ENCODE assay signal across 8 cellular contexts in the genomic region with DNA sequence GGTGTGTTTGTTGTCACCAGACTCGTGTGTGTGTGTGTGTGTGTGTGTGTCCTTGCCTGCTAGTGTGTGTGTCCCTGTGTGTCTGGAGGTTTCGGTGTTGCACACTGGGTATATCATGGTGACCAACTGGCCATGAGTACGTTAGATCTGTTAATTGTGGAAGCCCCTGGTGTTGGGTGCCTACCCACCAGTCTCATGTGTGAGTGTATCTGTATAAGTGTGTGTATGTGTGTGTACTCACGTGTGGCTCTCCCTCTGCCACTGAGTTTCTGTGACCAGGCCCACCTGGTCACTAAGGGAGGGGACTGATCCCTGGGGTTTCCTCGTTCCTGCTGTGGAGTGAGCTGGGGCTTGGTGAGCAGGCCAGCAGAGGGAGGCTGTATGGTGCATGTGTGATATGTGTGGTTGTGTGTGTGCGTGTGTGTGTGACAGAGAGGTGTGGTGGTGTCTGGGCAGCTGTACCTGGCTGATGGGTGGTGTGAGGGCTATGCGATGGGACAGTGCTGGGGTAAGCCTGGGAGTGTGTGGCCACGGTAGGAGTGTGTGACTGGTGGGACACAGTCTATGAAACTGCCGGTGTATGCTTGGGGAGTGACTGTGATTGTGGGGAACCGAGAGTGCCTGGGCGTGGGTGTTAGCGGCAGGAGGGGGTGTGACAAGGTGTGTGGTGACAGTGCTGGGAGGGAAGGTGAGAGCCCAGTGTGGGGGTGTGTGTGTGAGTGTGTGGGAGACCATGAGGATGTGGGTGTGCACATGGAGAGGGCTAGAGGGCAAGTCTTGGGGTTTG. TPM values are rescaled to one million over a fixed set of nuclear protein-coding genes. Genes with fewer than 3 reads are reported as not detected.
A peak's percentile ranks its signal among the peaks of the same experiment; 100 is the strongest.
DNase-seq lines count a peak whose midpoint lies in the region; ATAC-seq and TF ChIP-seq lines count a peak whose summit lies in the region.

No MANE protein-coding gene starts in this region.

- H3K36me3 ChIP-seq in BJ (ENCODE audit: control insufficient read depth, insufficient read depth, low read length), result peaks cover 2% of the 10 kb centered on the region
- H3K36me3 ChIP-seq in GM23338 (ENCODE audit: insufficient read depth), result no peaks in the 10 kb centered on the region
- H3K36me3 ChIP-seq in ectodermal cell (ENCODE audit: control insufficient read depth, insufficient read depth, low read length), result no peaks in the 10 kb centered on the region
- no peaks in the 10 kb centered on the region for H3K36me3 ChIP-seq in prostate gland

- ATAC-seq in GM23338 (no peak), HG03520 (IDR thresholded peaks at IDR 0.05; ENCODE audit: unreplicated experiment) (no peak)
- ATAC-seq in activated CD4-positive, CD25-positive, alpha-beta regulatory T cell treated with anti-CD3 and anti-CD28 coated beads, Interleukin-2, amount 50 U/mL, for 24 hours, result peak; percentile 31 to 37

- peaks cover 37% of the 10 kb centered on the region for H3K4me1 Mint-ChIP-seq in GM23338

- no peaks in the 10 kb centered on the region for H3K9me3 ChIP-seq in ectodermal cell (ENCODE audit: control insufficient read depth, low read length)
- no peaks in the 10 kb centered on the region for H3K9me3 ChIP-seq in prostate gland

- no peak overlapping the region for H3K27ac ChIP-seq in GM23338 (ENCODE audit: low read depth)
- H3K27ac ChIP-seq in ectodermal cell (ENCODE audit: insufficient read depth, low read depth, low read length, poor library complexity, severe bottlenecking), result peak overlapping the region; percentile 23
- peak overlapping the region; percentile 92 to 95 for H3K27ac ChIP-seq in prostate gland

- H3K36me3 Mint-ChIP-seq in GM23338 (ENCODE audit: low read depth), result no peaks in the 10 kb centered on the region; the same call in 2 of the 3 replicates

- peak overlapping the region; percentile 94 for H3K4me3 ChIP-seq in BJ (ENCODE audit: low read depth, low read length)
- peak overlapping the region; percentile 84; the same call in 1 of the 2 replicates for H3K4me3 ChIP-seq in GM23338
- H3K4me3 ChIP-seq in ectodermal cell (ENCODE audit: insufficient read depth, low read depth, low read length), result no peak overlapping the region
- peak overlapping the region; percentile 97 to 99 for H3K4me3 ChIP-seq in prostate gland

- no peak overlapping the region for H3K27ac Mint-ChIP-seq in GM23338

- H3K4me3 Mint-ChIP-seq in GM23338, result peak overlapping the region; percentile 88

- intact Hi-C loops in prostate gland (cut with DNase I), result no loop called here

- TF ChIP-seq CTCF in BJ (IDR thresholded peaks at IDR 0.05; ENCODE audit: insufficient read depth, low read depth, low read length), result no peak
- TF ChIP-seq CTCF in GM23338 (conservative IDR thresholded peaks at IDR 0.05; ENCODE audit: low read depth in 2 of 2), result no peak
- TF ChIP-seq CTCF in prostate gland (IDR thresholded peaks at IDR 0.05), result no peak

- DNase-seq in BJ (ENCODE audit: low read depth) (no peak), GM23338 (ENCODE audit: low spot score) (no peak), prostate gland (ENCODE audit: low spot score) (peak; percentile 31), NCI-H345 treated with DMSO at 0.1 percent for 48 hours (lab: John Stamatoyannopoulos, UW; ENCODE audit: unreplicated experiment) (no peak), COR-L47 (lab: John Stamatoyannopoulos, UW) (no peak)

- H3K4me2 ChIP-seq in GM23338, result peak overlapping the region; percentile 89; the same call in 1 of the 2 replicates

- no peaks in the 10 kb centered on the region for H3K9me2 ChIP-seq in GM23338 (ENCODE audit: insufficient read depth)

- no peaks in the 10 kb centered on the region for H3K27me3 ChIP-seq in BJ (ENCODE audit: control insufficient read depth, insufficient read depth, low read length)
- peaks cover 10% of the 10 kb centered on the region; the same call in 1 of the 2 replicates for H3K27me3 ChIP-seq in GM23338 (ENCODE audit: insufficient read depth)
- H3K27me3 ChIP-seq in ectodermal cell (ENCODE audit: control insufficient read depth, insufficient read depth, low read length, poor library complexity, severe bottlenecking), result peaks cover 18% of the 10 kb centered on the region
- no peaks in the 10 kb centered on the region for H3K27me3 ChIP-seq in prostate gland (replicated peaks; ENCODE audit: insufficient read depth)

- peaks cover 3% of the 10 kb centered on the region; the same call in 1 of the 3 replicates for H3K9me3 Mint-ChIP-seq in GM23338

- 0 out of 2 replicates have a peak, but pooled peaks cover 12% of the 10 kb centered on the region for H3K79me2 ChIP-seq in GM23338 (replicated peaks; ENCODE audit: insufficient read depth)

- WGBS in ectodermal cell, 2 experiments, result 83 to 86% methylated on average over 12 of the region's 12 CpGs
- WGBS in prostate gland, result 45% methylated on average over 12 of the region's 12 CpGs

- H2AFZ ChIP-seq in GM23338, result no peak overlapping the region

- CTCF ChIA-PET in BJ (lab: Yijun Ruan, JAX), result interaction anchor here (0.6 to 3.0 kb wide), 4 partner anchors 19 to 53 kb away, joined by 3 to 14 read pairs (median 6); no protein-coding TSS in a partner anchor

- POLR2A ChIA-PET in BJ (lab: Charles Lee), result no interaction called here

- TF ChIP-seq POLR2A in prostate gland (IDR thresholded peaks at IDR 0.05), result no peak

- H3K27me3 Mint-ChIP-seq in GM23338 (ENCODE audit: insufficient read depth, low read depth, poor library complexity), result peaks cover 26% of the 10 kb centered on the region

- H4K20me1 ChIP-seq in GM23338 (replicated peaks; ENCODE audit: insufficient read depth), result peaks cover 7% of the 10 kb centered on the region

- H3F3A ChIP-seq in GM23338 (replicated peaks; ENCODE audit: low read depth), result no peaks in the 10 kb centered on the region

- peaks cover 24% of the 10 kb centered on the region for H3K4me1 ChIP-seq in GM23338 (ENCODE audit: insufficient read depth)
- H3K4me1 ChIP-seq in ectodermal cell (ENCODE audit: control insufficient read depth, insufficient read depth, low read length), result peaks cover 40% of the 10 kb centered on the region
- peaks cover 33% of the 10 kb centered on the region for H3K4me1 ChIP-seq in prostate gland (replicated peaks)

TF ChIP-seq in GM23338, 12 proteins besides CTCF, POLR2A, EP300 and RAD21:
- TF ChIP-seq, protein P1, sequence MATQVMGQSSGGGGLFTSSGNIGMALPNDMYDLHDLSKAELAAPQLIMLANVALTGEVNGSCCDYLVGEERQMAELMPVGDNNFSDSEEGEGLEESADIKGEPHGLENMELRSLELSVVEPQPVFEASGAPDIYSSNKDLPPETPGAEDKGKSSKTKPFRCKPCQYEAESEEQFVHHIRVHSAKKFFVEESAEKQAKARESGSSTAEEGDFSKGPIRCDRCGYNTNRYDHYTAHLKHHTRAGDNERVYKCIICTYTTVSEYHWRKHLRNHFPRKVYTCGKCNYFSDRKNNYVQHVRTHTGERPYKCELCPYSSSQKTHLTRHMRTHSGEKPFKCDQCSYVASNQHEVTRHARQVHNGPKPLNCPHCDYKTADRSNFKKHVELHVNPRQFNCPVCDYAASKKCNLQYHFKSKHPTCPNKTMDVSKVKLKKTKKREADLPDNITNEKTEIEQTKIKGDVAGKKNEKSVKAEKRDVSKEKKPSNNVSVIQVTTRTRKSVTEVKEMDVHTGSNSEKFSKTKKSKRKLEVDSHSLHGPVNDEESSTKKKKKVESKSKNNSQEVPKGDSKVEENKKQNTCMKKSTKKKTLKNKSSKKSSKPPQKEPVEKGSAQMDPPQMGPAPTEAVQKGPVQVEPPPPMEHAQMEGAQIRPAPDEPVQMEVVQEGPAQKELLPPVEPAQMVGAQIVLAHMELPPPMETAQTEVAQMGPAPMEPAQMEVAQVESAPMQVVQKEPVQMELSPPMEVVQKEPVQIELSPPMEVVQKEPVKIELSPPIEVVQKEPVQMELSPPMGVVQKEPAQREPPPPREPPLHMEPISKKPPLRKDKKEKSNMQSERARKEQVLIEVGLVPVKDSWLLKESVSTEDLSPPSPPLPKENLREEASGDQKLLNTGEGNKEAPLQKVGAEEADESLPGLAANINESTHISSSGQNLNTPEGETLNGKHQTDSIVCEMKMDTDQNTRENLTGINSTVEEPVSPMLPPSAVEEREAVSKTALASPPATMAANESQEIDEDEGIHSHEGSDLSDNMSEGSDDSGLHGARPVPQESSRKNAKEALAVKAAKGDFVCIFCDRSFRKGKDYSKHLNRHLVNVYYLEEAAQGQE (IDR thresholded peaks at IDR 0.05; ENCODE audit: unreplicated experiment), result no peak
- TF ChIP-seq, protein P2, sequence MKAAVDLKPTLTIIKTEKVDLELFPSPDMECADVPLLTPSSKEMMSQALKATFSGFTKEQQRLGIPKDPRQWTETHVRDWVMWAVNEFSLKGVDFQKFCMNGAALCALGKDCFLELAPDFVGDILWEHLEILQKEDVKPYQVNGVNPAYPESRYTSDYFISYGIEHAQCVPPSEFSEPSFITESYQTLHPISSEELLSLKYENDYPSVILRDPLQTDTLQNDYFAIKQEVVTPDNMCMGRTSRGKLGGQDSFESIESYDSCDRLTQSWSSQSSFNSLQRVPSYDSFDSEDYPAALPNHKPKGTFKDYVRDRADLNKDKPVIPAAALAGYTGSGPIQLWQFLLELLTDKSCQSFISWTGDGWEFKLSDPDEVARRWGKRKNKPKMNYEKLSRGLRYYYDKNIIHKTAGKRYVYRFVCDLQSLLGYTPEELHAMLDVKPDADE (IDR thresholded peaks at IDR 0.05), result no peak
- no peak for TF ChIP-seq ZNF331 (CRISPR knock-in tag; IDR thresholded peaks at IDR 0.05; ENCODE audit: low read depth)
- no peak for TF ChIP-seq POLR2AphosphoS5 (IDR thresholded peaks at IDR 0.05; ENCODE audit: low read depth)
- no peak for TF ChIP-seq EZH2 (IDR thresholded peaks at IDR 0.05; ENCODE audit: low read depth, unreplicated experiment)
- no peak for TF ChIP-seq JUNB (IDR thresholded peaks at IDR 0.05; ENCODE audit: unreplicated experiment)
- TF ChIP-seq NANOG (IDR thresholded peaks at IDR 0.05; ENCODE audit: borderline replicate concordance), result no peak
- TF ChIP-seq STAT1 (IDR thresholded peaks at IDR 0.05; ENCODE audit: unreplicated experiment), result no peak

RNA-seq across cellular contexts. Expression of gene PRKCD, which starts 1.9 kb away (rescaled TPM):
- polyA plus RNA-seq in BJ (2011; rRNA removed), result 24.2 and 33.5 TPM in 2 replicates
- polyA minus RNA-seq in BJ (2011; rRNA and poly(A)+ RNA removed), result 19.0 and 23.6 TPM in 2 replicates
- total RNA-seq in GM23338 (2014; rRNA removed; shearing (Covaris generic)), result 10.2 and 11.8 TPM in 2 replicates
- polyA plus RNA-seq in GM23338 (2016; fragmentation: Nextera tagmentation; extraction: Ambion mirVana), result 11.3 and 12.5 TPM in 2 replicates
- polyA plus RNA-seq in ectodermal cell (2013, experiment 1 of 4), result 17.3 TPM
- 16.2 TPM for polyA plus RNA-seq in ectodermal cell (2013, experiment 2 of 4)
- 13.9 TPM for polyA plus RNA-seq in ectodermal cell (2013, experiment 3 of 4)
- polyA plus RNA-seq in ectodermal cell (2013, experiment 4 of 4), result 14.6 TPM
- 10 to 100 TPM; 33.4 to 57.9 TPM for total RNA-seq in prostate gland

RNA-seq across cellular contexts. Expression of gene RFT1, which starts 32.6 kb away (rescaled TPM):
- polyA plus RNA-seq in BJ (2011; rRNA removed), result 27.9 and 33.5 TPM in 2 replicates
- 38.3 and 50.3 TPM in 2 replicates for polyA minus RNA-seq in BJ (2011; rRNA and poly(A)+ RNA removed)
- 13.3 and 15.3 TPM in 2 replicates for total RNA-seq in GM23338 (2014; rRNA removed; shearing (Covaris generic))
- polyA plus RNA-seq in GM23338 (2016; fragmentation: Nextera tagmentation; extraction: Ambion mirVana), result 11.0 and 11.3 TPM in 2 replicates
- polyA plus RNA-seq in ectodermal cell (2013, experiment 1 of 4), result 28.5 TPM
- polyA plus RNA-seq in ectodermal cell (2013, experiment 2 of 4), result 28.9 TPM
- 17.2 TPM for polyA plus RNA-seq in ectodermal cell (2013, experiment 3 of 4)
- polyA plus RNA-seq in ectodermal cell (2013, experiment 4 of 4), result 23.1 TPM
- 10 to 100 TPM; 10.3 to 31.1 TPM for total RNA-seq in prostate gland

Comparison
In these comparisons a context has a peak if more than half of its experiments do, and no peak if none do; other contexts are left out.
1. ATAC-seq: peak in activated CD4-positive, CD25-positive, alpha-beta regulatory T cell treated with anti-CD3 and anti-CD28 coated beads, Interleukin-2, amount 50 U/mL, for 24 hours (2 of 2); none in GM23338 (single experiment) and HG03520 (single experiment).